8 cellular contexts compared by ENCODE assay signal in genomic region chr14:105480807-105481801, GRCh38. TPM values are rescaled to one million over a fixed set of nuclear protein-coding genes. Genes with fewer than 3 reads are reported as not detected.
DNase-seq lines count a peak whose midpoint lies in the region; ATAC-seq and TF ChIP-seq lines count a peak whose summit lies in the region.

No MANE protein-coding gene starts in this region.

- no peaks in the 10 kb centered on the region for H3K36me3 Mint-ChIP-seq in type B pancreatic cell

- no peak overlapping the region for H3K4me3 ChIP-seq in SU-DHL-6 (ENCODE audit: insufficient read depth, low read length, poor library complexity, severe bottlenecking)

- peaks cover 42% of the 10 kb centered on the region for H3K27me3 Mint-ChIP-seq in type B pancreatic cell

- H3F3A ChIP-seq in SU-DHL-6 (ENCODE audit: insufficient read depth) = no peaks in the 10 kb centered on the region

- POLR2A ChIA-PET in HEK293T (lab: Yijun Ruan, JAX) = interaction anchor here (0.7 to 1.9 kb wide), 7 partner anchors 9 to 167 kb away, joined by 3 to 29 read pairs (median 3); partner anchors contain the start of gene PACS2

- ATAC-seq in Right ventricle myocardium superior (ENCODE audit: poor library complexity) = peak; percentile 76

- H3K27ac ChIP-seq in SU-DHL-6 (ENCODE audit: low read depth, low read length) = no peak overlapping the region

- no peaks in the 10 kb centered on the region for H3K9me2 ChIP-seq in SU-DHL-6 (replicated peaks; ENCODE audit: insufficient read depth, low read length)

- CTCF ChIA-PET in HEK293T (lab: Yijun Ruan, JAX) = interaction anchor here (0.5 to 2.4 kb wide), 25 partner anchors 9 to 375 kb away, joined by 3 to 38 read pairs (median 4); partner anchors contain the start of gene TEDC1

- H2AFZ ChIP-seq in SU-DHL-6 (ENCODE audit: low read depth, low read length, severe bottlenecking) = no peak overlapping the region

- H3K27ac Mint-ChIP-seq in type B pancreatic cell = peak overlapping the region; percentile 95

- H3K9me3 ChIP-seq in SU-DHL-6 (ENCODE audit: insufficient read depth, low read length) = 0 out of 2 replicates have a peak, but pooled peaks cover 3% of the 10 kb centered on the region

- H3K9me3 Mint-ChIP-seq in type B pancreatic cell = no peaks in the 10 kb centered on the region

- H3K4me1 Mint-ChIP-seq in type B pancreatic cell (ENCODE audit: unreplicated experiment) = peaks cover 17% of the 10 kb centered on the region

- H3K4me2 ChIP-seq in SU-DHL-6 (ENCODE audit: low read depth, low read length, poor library complexity, severe bottlenecking) = peak overlapping the region; percentile 14

- no peaks in the 10 kb centered on the region for H3K79me2 ChIP-seq in SU-DHL-6 (ENCODE audit: insufficient read depth, low read length)

- H4K20me1 ChIP-seq in SU-DHL-6 (ENCODE audit: low read depth, low read length) = no peaks in the 10 kb centered on the region

- TF ChIP-seq CTCF in SU-DHL-6 (IDR thresholded peaks at IDR 0.05; ENCODE audit: insufficient read depth, low read length, poor library complexity, severe bottlenecking) = peak; percentile 95
- TF ChIP-seq CTCF in type B pancreatic cell (conservative IDR thresholded peaks at IDR 0.05) = peak; percentile 100

- intact Hi-C loops in Right ventricle myocardium superior (cut with DNase I) = no loop called here

- DNase-seq in EH (ENCODE audit: low read depth) (peak; percentile 86), HEK293T (ENCODE audit: extremely low spot score) (peak; percentile 90), NCI-H1105 (lab: John Stamatoyannopoulos, UW) (peak; percentile 80), Right ventricle myocardium superior (peak; percentile 93), pons (ENCODE audit: low spot score) (peak; percentile 89), type B pancreatic cell (ENCODE audit: extremely low spot score, unreplicated experiment) (peak; percentile 94)
- DNase-seq in activated naive CD8-positive, alpha-beta T cell treated with anti-CD3 and anti-CD28 coated beads, Interleukin-2, amount 50 U/mL, for 16 hours (ENCODE audit: low read depth, low spot score) = peak; percentile 79

- H3K27me3 ChIP-seq in SU-DHL-6 (ENCODE audit: low read length) = no peaks in the 10 kb centered on the region

- no peaks in the 10 kb centered on the region for H3K36me3 ChIP-seq in SU-DHL-6 (ENCODE audit: low read length)

- H3K4me3 Mint-ChIP-seq in type B pancreatic cell = peak overlapping the region; percentile 67

- no peak overlapping the region for H3K9ac ChIP-seq in SU-DHL-6 (ENCODE audit: low read length)

TF ChIP-seq in HEK293T, 16 proteins besides CTCF, POLR2A, EP300 and RAD21:
- TF ChIP-seq HDGF (IDR thresholded peaks at IDR 0.05; ENCODE audit: borderline replicate concordance) (0 out of 2 replicates have a peak, but pooled peaks have one; percentile 61), LEF1 (IDR thresholded peaks at IDR 0.05; ENCODE audit: borderline replicate concordance) (no peak), TARDBP (IDR thresholded peaks at IDR 0.05) (no peak; the same call in 1 of the 2 replicates), CTBP1 (IDR thresholded peaks at IDR 0.05; ENCODE audit: borderline replicate concordance) (no peak; the same call in 1 of the 2 replicates), SP1 (IDR thresholded peaks at IDR 0.05) (no peak), PKNOX1 (IDR thresholded peaks at IDR 0.05) (peak; percentile 66), ARNT (IDR thresholded peaks at IDR 0.05) (no peak), FOXA1 (IDR thresholded peaks at IDR 0.05) (no peak)

RNA-seq across cellular contexts. Expression of gene CRIP1, which starts 5.6 kb away (rescaled TPM):
- total RNA-seq in Right ventricle myocardium superior (71.8 TPM), type B pancreatic cell (ENCODE audit: low replicate concordance) (5.1 and 15.4 TPM in 2 replicates)

RNA-seq across cellular contexts. Expression of gene CRIP2, which starts 6.5 kb away (rescaled TPM):
- total RNA-seq in Right ventricle myocardium superior (1,011 TPM), type B pancreatic cell (ENCODE audit: low replicate concordance) (11.2 and 20.3 TPM in 2 replicates)

RNA-seq across cellular contexts. Expression of gene TEDC1, which starts 9.9 kb away (rescaled TPM):
- total RNA-seq in Right ventricle myocardium superior (6.2 TPM), type B pancreatic cell (ENCODE audit: low replicate concordance) (11.9 and 22.1 TPM in 2 replicates)

RNA-seq across cellular contexts. Expression of gene TMEM121, which starts 45.3 kb away (rescaled TPM):
- 3.1 TPM for total RNA-seq in Right ventricle myocardium superior
- 1.4 and 5.5 TPM in 2 replicates for total RNA-seq in type B pancreatic cell (ENCODE audit: low replicate concordance)

Comparison
In these comparisons a context has a peak if more than half of its experiments do, and no peak if none do; other contexts are left out.
1. RNA of gene CRIP2, which starts 6.5 kb away (total RNA-seq): 1,011 TPM in Right ventricle myocardium superior (single experiment); 11.2 to 20.3 TPM in type B pancreatic cell; every median in the first group is over 10 times any median in the second.
2. Peak in every context shown above with its lines, with median percentiles within 50 percentile points of each other: DNase-seq.